Comparison of ENCODE assay signal across 1 cellular context in the genomic region with DNA sequence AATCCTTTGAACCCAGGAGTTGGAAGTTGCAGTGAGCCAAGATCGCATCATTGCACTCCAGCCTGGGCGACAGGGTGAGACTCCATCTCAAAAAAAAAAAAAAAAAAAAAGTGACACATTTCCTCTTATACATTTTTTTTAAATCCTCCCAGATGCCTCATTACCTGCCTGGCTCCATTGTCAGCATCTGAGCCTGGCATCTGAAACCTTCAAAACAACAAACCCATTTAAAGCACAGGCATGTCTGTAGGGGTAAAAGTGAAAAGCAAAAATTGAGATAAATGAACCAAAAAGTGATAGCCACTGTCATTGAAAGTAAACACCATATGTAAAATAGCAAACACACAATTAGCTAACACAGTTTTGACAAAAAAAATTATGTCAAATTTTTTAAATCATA.
TF ChIP-seq lines count a peak whose summit lies in the region.

No MANE protein-coding gene starts in this region.

TF ChIP-seq in endothelial cell of umbilical vein, 7 proteins besides CTCF, POLR2A, EP300 and RAD21:
- TF ChIP-seq FOS (IDR thresholded peaks at IDR 0.05; ENCODE audit: borderline replicate concordance, insufficient read depth, low read length), result no peak
- no peak for TF ChIP-seq MYC (IDR thresholded peaks at IDR 0.05; ENCODE audit: low read depth, low read length)
- TF ChIP-seq, protein P1, sequence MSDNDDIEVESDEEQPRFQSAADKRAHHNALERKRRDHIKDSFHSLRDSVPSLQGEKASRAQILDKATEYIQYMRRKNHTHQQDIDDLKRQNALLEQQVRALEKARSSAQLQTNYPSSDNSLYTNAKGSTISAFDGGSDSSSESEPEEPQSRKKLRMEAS (IDR thresholded peaks at IDR 0.05; ENCODE audit: insufficient read depth, insufficient read length), result no peak
- no peak for TF ChIP-seq POLR2AphosphoS5 (IDR thresholded peaks at IDR 0.05; ENCODE audit: insufficient read depth, low read depth, low read length)
- no peak for TF ChIP-seq JUN (IDR thresholded peaks at IDR 0.05; ENCODE audit: borderline replicate concordance, insufficient read depth, insufficient read length, low read depth)
- no peak for TF ChIP-seq EZH2 (IDR thresholded peaks at IDR 0.05; ENCODE audit: borderline replicate concordance, low read depth, low read length, severe bottlenecking)
- no peak for TF ChIP-seq GATA2 (IDR thresholded peaks at IDR 0.05; ENCODE audit: insufficient read depth, insufficient read length, low read depth, low read length)
